21 cellular contexts compared by ENCODE assay signal in the genomic region with DNA sequence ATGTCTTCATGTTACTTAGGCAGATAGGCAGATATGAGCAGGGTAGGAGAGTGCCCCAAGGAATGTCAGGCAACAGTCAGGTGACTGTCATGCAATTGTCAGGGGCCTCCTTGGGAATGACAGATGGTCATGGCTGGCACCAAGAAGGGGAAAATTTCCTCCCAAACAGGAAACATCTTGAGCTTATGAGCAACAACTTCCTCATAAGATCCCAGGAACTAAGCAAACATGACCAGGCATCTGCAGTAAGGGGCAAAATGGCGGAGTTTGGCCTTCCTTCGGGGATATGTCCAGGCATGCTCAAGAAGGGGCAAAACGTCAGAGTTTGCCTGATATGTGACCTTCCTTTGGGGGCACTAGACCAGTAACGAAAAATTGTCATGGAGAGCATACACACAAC.
DNase-seq lines count a peak whose midpoint lies in the region; ATAC-seq and TF ChIP-seq lines count a peak whose summit lies in the region.
"Had no signal": no experiment of that assay in that cellular context is flagged by ENCODE, and none has a peak within 500 bp of the region (broad histone marks: within the 10 kb centered on the region; RNA-seq: fewer than 3 reads in every experiment).

No MANE protein-coding gene starts in this region.

- H3K9ac ChIP-seq in smooth muscle cell (ENCODE audit: low read depth), result no peak overlapping the region

- intact Hi-C loops in Caco-2 (cut with micrococcal nuclease; ENCODE audit: unreplicated experiment) (loop anchor here (2.0 kb wide), 2 partner anchors 35 to 47 kb away; no protein-coding TSS in a partner anchor), psoas muscle (cut with DNase I) (no loop called here)

- peaks cover 33% of the 10 kb centered on the region for H3K9me3 Mint-ChIP-seq in Caco-2 (ENCODE audit: unreplicated experiment)
- H3K9me3 Mint-ChIP-seq: activated B cell treated with CpG ODN at 0.5 μM for 24 hours; CD4-positive, alpha-beta T cell had no signal

- H3K9me3 ChIP-seq in Caco-2 (peaks cover 7% of the 10 kb centered on the region), SJCRH30 (replicated peaks) (peaks cover 9% of the 10 kb centered on the region; the same call in 1 of the 2 replicates), psoas muscle (no peaks in the 10 kb centered on the region), smooth muscle cell (replicated peaks; ENCODE audit: low read depth) (no peaks in the 10 kb centered on the region)

- peak in 3 of 4 donors; percentile 23 to 28 (median 28) for ATAC-seq in psoas muscle
- ATAC-seq in HG03108 (IDR thresholded peaks at IDR 0.05; ENCODE audit: unreplicated experiment), result no peak
- ATAC-seq: left ventricle myocardium superior had no signal

- no peak for TF ChIP-seq CTCF in Caco-2 (IDR thresholded peaks at IDR 0.05; ENCODE audit: insufficient read depth in 1 of 2, low read depth in 1 of 2, low read length in 1 of 2, severe bottlenecking in 1 of 2, unreplicated experiment in 1 of 2)
- no peak for TF ChIP-seq CTCF in psoas muscle (IDR thresholded peaks at IDR 0.05)
- TF ChIP-seq CTCF in smooth muscle cell (IDR thresholded peaks at IDR 0.05; ENCODE audit: borderline replicate concordance, insufficient read depth, poor library complexity, severe bottlenecking), result no peak

- H3K27me3 ChIP-seq in Caco-2 (replicated peaks; ENCODE audit: control insufficient read depth, insufficient read depth, low read length) (no peaks in the 10 kb centered on the region), SJCRH30 (no peaks in the 10 kb centered on the region), psoas muscle (ENCODE audit: insufficient read depth in 3 of 3, low read length in 2 of 3) (no peaks in the 10 kb centered on the region), smooth muscle cell (ENCODE audit: low read depth) (no peaks in the 10 kb centered on the region)

- H2AFZ ChIP-seq in smooth muscle cell (ENCODE audit: low read depth), result no peak overlapping the region

- BruUV-seq in Caco-2 (replicated peaks; lab: Mats Ljungman, UMichigan), result no TSS peak

- no peaks in the 10 kb centered on the region for H3K36me3 Mint-ChIP-seq in Caco-2 (ENCODE audit: insufficient read depth, unreplicated experiment)

- H3K4me1 ChIP-seq in Caco-2 (peaks cover 42% of the 10 kb centered on the region), SJCRH30 (peaks cover 56% of the 10 kb centered on the region), psoas muscle (peaks cover 29% of the 10 kb centered on the region), smooth muscle cell (ENCODE audit: low read depth) (no peaks in the 10 kb centered on the region)

- DNase-seq in Caco-2 (no peak), SJCRH30 (no peak), glomerular endothelial cell (ENCODE audit: extremely low read depth, low read depth, low spot score) (peak; percentile 72), psoas muscle (no peak), smooth muscle cell (lab: John Stamatoyannopoulos, UW; ENCODE audit: unreplicated experiment) (no peak)
- DNase-seq in activated CD4-positive, alpha-beta T cell treated with anti-CD3 and anti-CD28 coated beads for 48 hours, result no peak
- DNase-seq: activated B cell treated with CpG ODN at 0.5 μM for 24 hours; activated CD4-positive, alpha-beta T cell treated with anti-CD3 and anti-CD28 coated beads, Interleukin-2, amount 50 U/mL, for 4 hours; CD4-positive, alpha-beta T cell; effector CD8-positive, alpha-beta T cell; foreskin fibroblast; hippocampal formation; left ventricle myocardium superior; MM.1S; NCI-H1436; NCI-H82; nucleus accumbens; OCI-M1; stimulated activated CD4-positive, alpha-beta T cell treated with anti-CD3 and anti-CD28 coated beads, Interleukin-1b, Interleukin-23, amount 100 ng/mL, for 48 hours had no signal

- peak overlapping the region; percentile 9 for H3K27ac Mint-ChIP-seq in Caco-2 (ENCODE audit: unreplicated experiment)
- H3K27ac Mint-ChIP-seq: activated B cell treated with CpG ODN at 0.5 μM for 24 hours; CD4-positive, alpha-beta T cell had no signal

- no peaks in the 10 kb centered on the region for H3K27me3 Mint-ChIP-seq in Caco-2 (ENCODE audit: insufficient read depth, unreplicated experiment)
- H3K27me3 Mint-ChIP-seq: activated B cell treated with CpG ODN at 0.5 μM for 24 hours; CD4-positive, alpha-beta T cell had no signal

- 78 to 83% (median 79%) methylated on average over 4 of the region's 4 CpGs for WGBS in psoas muscle, 3 donors
- 96% methylated on average over 4 of the region's 4 CpGs for WGBS in smooth muscle cell (ENCODE audit: low lambda C conversion rate)

- peaks cover 54% of the 10 kb centered on the region for H3K4me1 Mint-ChIP-seq in Caco-2 (ENCODE audit: low read depth, unreplicated experiment)

- no peaks in the 10 kb centered on the region for H3K36me3 ChIP-seq in Caco-2 (ENCODE audit: control insufficient read depth, insufficient read depth, low read length)
- H3K36me3 ChIP-seq in SJCRH30, result no peaks in the 10 kb centered on the region
- no peaks in the 10 kb centered on the region for H3K36me3 ChIP-seq in psoas muscle (ENCODE audit: insufficient read depth in 1 of 2, low read depth in 1 of 2)
- H3K36me3 ChIP-seq in smooth muscle cell (ENCODE audit: low read depth), result no peaks in the 10 kb centered on the region

- H3K79me2 ChIP-seq in smooth muscle cell (ENCODE audit: low read depth), result no peaks in the 10 kb centered on the region

- H4K20me1 ChIP-seq in smooth muscle cell (ENCODE audit: low read depth), result peaks cover 4% of the 10 kb centered on the region

- H3K4me3 Mint-ChIP-seq in Caco-2 (ENCODE audit: unreplicated experiment), result peak overlapping the region; percentile 1
- H3K4me3 Mint-ChIP-seq: activated B cell treated with CpG ODN at 0.5 μM for 24 hours; CD4-positive, alpha-beta T cell had no signal

- POLR2A ChIA-PET in Caco-2 (lab: Charles Lee), result no interaction called here

- no peak overlapping the region for H3K4me2 ChIP-seq in smooth muscle cell

- CTCF ChIA-PET in Caco-2 (lab: Charles Lee), result no interaction called here

- H3F3A ChIP-seq in smooth muscle cell (ENCODE audit: low read depth), result peaks cover 13% of the 10 kb centered on the region

- H3K27ac ChIP-seq in SJCRH30, result peak overlapping the region; percentile 85
- H3K27ac ChIP-seq in psoas muscle, result peak overlapping the region; percentile 47
- H3K27ac ChIP-seq in smooth muscle cell (ENCODE audit: low read depth), result no peak overlapping the region
- H3K27ac ChIP-seq: skin epidermis had no signal

- no peak overlapping the region for H3K4me3 ChIP-seq in Caco-2 (ENCODE audit: low read depth, low read length)
- no peak overlapping the region for H3K4me3 ChIP-seq in SJCRH30
- no peak overlapping the region for H3K4me3 ChIP-seq in psoas muscle
- H3K4me3 ChIP-seq in smooth muscle cell, result no peak overlapping the region
- H3K4me3 ChIP-seq: skin epidermis had no signal
